In genomic region chr3:152313430-152313829, GRCh38 we compare ENCODE assay signal across 1 cellular context.
TF ChIP-seq lines count a peak whose summit lies in the region.

No MANE protein-coding gene starts in this region.

TF ChIP-seq in HepG2, 621 proteins besides CTCF, POLR2A, EP300 and RAD21:
- TF ChIP-seq, protein P1, sequence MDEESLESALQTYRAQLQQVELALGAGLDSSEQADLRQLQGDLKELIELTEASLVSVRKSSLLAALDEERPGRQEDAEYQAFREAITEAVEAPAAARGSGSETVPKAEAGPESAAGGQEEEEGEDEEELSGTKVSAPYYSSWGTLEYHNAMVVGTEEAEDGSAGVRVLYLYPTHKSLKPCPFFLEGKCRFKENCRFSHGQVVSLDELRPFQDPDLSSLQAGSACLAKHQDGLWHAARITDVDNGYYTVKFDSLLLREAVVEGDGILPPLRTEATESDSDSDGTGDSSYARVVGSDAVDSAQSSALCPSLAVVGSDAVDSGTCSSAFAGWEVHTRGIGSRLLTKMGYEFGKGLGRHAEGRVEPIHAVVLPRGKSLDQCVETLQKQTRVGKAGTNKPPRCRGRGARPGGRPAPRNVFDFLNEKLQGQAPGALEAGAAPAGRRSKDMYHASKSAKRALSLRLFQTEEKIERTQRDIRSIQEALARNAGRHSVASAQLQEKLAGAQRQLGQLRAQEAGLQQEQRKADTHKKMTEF (CRISPR knock-in tag; IDR thresholded peaks at IDR 0.05): no peak
- TF ChIP-seq ELF3 (CRISPR knock-in tag; IDR thresholded peaks at IDR 0.05) (no peak), NFKB2 (CRISPR knock-in tag; IDR thresholded peaks at IDR 0.05; ENCODE audit: borderline replicate concordance) (no peak), MLLT10 (CRISPR knock-in tag; IDR thresholded peaks at IDR 0.05) (no peak), ZNF224 (CRISPR knock-in tag; IDR thresholded peaks at IDR 0.05) (no peak), FOSL1 (CRISPR knock-in tag; IDR thresholded peaks at IDR 0.05; ENCODE audit: borderline replicate concordance) (no peak), FOXA1 (IDR thresholded peaks at IDR 0.05) (no peak), FOXA1 (CRISPR knock-in tag; IDR thresholded peaks at IDR 0.05) (no peak), EZH2 (conservative IDR thresholded peaks at IDR 0.05; ENCODE audit: low read depth, low read length) (no peak), SUZ12 (IDR thresholded peaks at IDR 0.05; ENCODE audit: low read depth, low read length) (no peak), ZBED4 (CRISPR knock-in tag; IDR thresholded peaks at IDR 0.05; ENCODE audit: borderline replicate concordance) (no peak), CREM (IDR thresholded peaks at IDR 0.05) (no peak), CREM (CRISPR knock-in tag; IDR thresholded peaks at IDR 0.05) (no peak), ZNF292 (CRISPR knock-in tag; IDR thresholded peaks at IDR 0.05; ENCODE audit: borderline replicate concordance, low read depth) (no peak), ZNF788 (CRISPR knock-in tag; IDR thresholded peaks at IDR 0.05; ENCODE audit: borderline replicate concordance) (no peak), NONO (IDR thresholded peaks at IDR 0.05) (no peak), NONO (CRISPR knock-in tag; conservative IDR thresholded peaks at IDR 0.05) (no peak), ARHGAP35 (CRISPR knock-in tag; IDR thresholded peaks at IDR 0.05; ENCODE audit: borderline replicate concordance) (no peak), NBN (conservative IDR thresholded peaks at IDR 0.05) (no peak), MEIS2 (CRISPR knock-in tag; IDR thresholded peaks at IDR 0.05) (no peak)
- TF ChIP-seq, protein P2, sequence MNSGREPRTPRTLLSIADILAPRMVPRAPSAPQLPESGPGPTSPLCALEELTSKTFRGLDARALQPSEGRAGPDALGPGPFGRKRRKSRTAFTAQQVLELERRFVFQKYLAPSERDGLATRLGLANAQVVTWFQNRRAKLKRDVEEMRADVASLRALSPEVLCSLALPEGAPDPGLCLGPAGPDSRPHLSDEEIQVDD (CRISPR knock-in tag; IDR thresholded peaks at IDR 0.05; ENCODE audit: borderline replicate concordance): no peak
- TF ChIP-seq, protein P3, sequence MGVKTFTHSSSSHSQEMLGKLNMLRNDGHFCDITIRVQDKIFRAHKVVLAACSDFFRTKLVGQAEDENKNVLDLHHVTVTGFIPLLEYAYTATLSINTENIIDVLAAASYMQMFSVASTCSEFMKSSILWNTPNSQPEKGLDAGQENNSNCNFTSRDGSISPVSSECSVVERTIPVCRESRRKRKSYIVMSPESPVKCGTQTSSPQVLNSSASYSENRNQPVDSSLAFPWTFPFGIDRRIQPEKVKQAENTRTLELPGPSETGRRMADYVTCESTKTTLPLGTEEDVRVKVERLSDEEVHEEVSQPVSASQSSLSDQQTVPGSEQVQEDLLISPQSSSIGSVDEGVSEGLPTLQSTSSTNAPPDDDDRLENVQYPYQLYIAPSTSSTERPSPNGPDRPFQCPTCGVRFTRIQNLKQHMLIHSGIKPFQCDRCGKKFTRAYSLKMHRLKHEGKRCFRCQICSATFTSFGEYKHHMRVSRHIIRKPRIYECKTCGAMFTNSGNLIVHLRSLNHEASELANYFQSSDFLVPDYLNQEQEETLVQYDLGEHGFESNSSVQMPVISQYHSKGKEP (CRISPR knock-in tag; IDR thresholded peaks at IDR 0.05): no peak
- TF ChIP-seq, protein P4, sequence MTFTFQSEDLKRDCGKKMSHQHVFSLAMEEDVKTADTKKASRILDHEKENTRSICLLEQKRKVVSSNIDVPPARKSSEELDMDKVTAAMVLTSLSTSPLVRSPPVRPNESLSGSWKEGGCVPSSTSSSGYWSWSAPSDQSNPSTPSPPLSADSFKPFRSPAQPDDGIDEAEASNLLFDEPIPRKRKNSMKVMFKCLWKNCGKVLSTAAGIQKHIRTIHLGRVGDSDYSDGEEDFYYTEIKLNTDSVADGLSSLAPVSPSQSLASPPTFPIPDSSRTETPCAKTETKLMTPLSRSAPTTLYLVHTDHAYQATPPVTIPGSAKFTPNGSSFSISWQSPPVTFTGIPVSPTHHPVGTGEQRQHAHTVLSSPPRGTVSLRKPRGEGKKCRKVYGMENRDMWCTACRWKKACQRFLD (CRISPR knock-in tag; IDR thresholded peaks at IDR 0.05; ENCODE audit: borderline replicate concordance): no peak
